ENCODE assay signal across 10 cellular contexts in genomic region chr14:54025661-54026060, GRCh38.
DNase-seq lines count a peak whose midpoint lies in the region; ATAC-seq and TF ChIP-seq lines count a peak whose summit lies in the region.
"Had no signal": no experiment of that assay in that cellular context is flagged by ENCODE, and none has a peak within 500 bp of the region (broad histone marks: within the 10 kb centered on the region; RNA-seq: fewer than 3 reads in every experiment).

No MANE protein-coding gene starts in this region.

- intact Hi-C loops in A673 (cut with micrococcal nuclease; ENCODE audit: unreplicated experiment): no loop called here

- BruUV-seq in A673 (replicated peaks; lab: Mats Ljungman, UMichigan): no TSS peak

- POLR2A ChIA-PET in A673 (lab: Charles Lee; ENCODE audit: low non-redundant PET): no interaction called here

- no peaks in the 10 kb centered on the region for H3K9me2 ChIP-seq in GM23248 (ENCODE audit: insufficient read depth)
- H3K9me2 ChIP-seq in SU-DHL-6 (replicated peaks; ENCODE audit: insufficient read depth, low read length): no peaks in the 10 kb centered on the region

- no peak overlapping the region for H3K27ac Mint-ChIP-seq in nephron progenitor cell

- no peak overlapping the region for H3K4me3 Mint-ChIP-seq in nephron progenitor cell

- no peaks in the 10 kb centered on the region for H3K79me2 ChIP-seq in GM23248 (ENCODE audit: insufficient read depth)
- no peaks in the 10 kb centered on the region for H3K79me2 ChIP-seq in SU-DHL-6 (ENCODE audit: insufficient read depth, low read length)

- peaks cover 13% of the 10 kb centered on the region for H3K36me3 Mint-ChIP-seq in nephron progenitor cell (ENCODE audit: low read depth)

- no peaks in the 10 kb centered on the region for H3K4me1 ChIP-seq in A673 (ENCODE audit: insufficient read depth, low read length, poor library complexity, severe bottlenecking)
- no peaks in the 10 kb centered on the region for H3K4me1 ChIP-seq in GM23248 (ENCODE audit: insufficient read depth)

- ATAC-seq in GM18519 (IDR thresholded peaks at IDR 0.05; ENCODE audit: low FRiP score, unreplicated experiment): no peak

- H4K20me1 ChIP-seq in GM23248 (ENCODE audit: insufficient read depth): no peaks in the 10 kb centered on the region
- H4K20me1 ChIP-seq in SU-DHL-6 (ENCODE audit: low read depth, low read length): no peaks in the 10 kb centered on the region

- H3K9me3 ChIP-seq in A673 (ENCODE audit: low read depth, low read length, poor library complexity, severe bottlenecking): no peaks in the 10 kb centered on the region
- H3K9me3 ChIP-seq in GM23248 (ENCODE audit: low read depth): no peaks in the 10 kb centered on the region
- H3K9me3 ChIP-seq in SU-DHL-6 (ENCODE audit: insufficient read depth, low read length): no peaks in the 10 kb centered on the region

- H3K4me2 ChIP-seq in GM23248 (ENCODE audit: unreplicated experiment) (no peak overlapping the region), SU-DHL-6 (ENCODE audit: low read depth, low read length, poor library complexity, severe bottlenecking) (no peak overlapping the region)

- H3K27ac ChIP-seq in A673 (ENCODE audit: low read depth, low read length, poor library complexity, severe bottlenecking) (no peak overlapping the region), GM23248 (no peak overlapping the region), SU-DHL-6 (ENCODE audit: low read depth, low read length) (no peak overlapping the region)
- H3K27ac ChIP-seq: skin epidermis had no signal

- WGBS in GM23248 (ENCODE audit: low coverage in 1 of 2, low lambda C conversion rate in 2 of 2, missing lambda C conversion rate in 2 of 2), 2 experiments: 28 to 35% methylated on average over 1 of the region's 1 CpG

- peak; percentile 36; the same call in 1 of the 2 replicates for TF ChIP-seq CTCF in A673 (conservative IDR thresholded peaks at IDR 0.05; ENCODE audit: low read depth, low read length)
- TF ChIP-seq CTCF in SU-DHL-6 (IDR thresholded peaks at IDR 0.05; ENCODE audit: insufficient read depth, low read length, poor library complexity, severe bottlenecking): peak; percentile 22
- no peak for TF ChIP-seq CTCF in nephron progenitor cell (IDR thresholded peaks at IDR 0.05)

- H3K27me3 Mint-ChIP-seq in nephron progenitor cell (ENCODE audit: low read depth, poor library complexity): no peaks in the 10 kb centered on the region

- in situ Hi-C loops in GM23248 (cut with MboI): no loop called here

- DNase-seq in A673 (ENCODE audit: low spot score) (peak; percentile 19), GM23248 (peak; percentile 24), hepatic stellate cell (ENCODE audit: low spot score) (peak; percentile 14), CD1c-positive myeloid dendritic cell (ENCODE audit: extremely low spot score) (no peak), nephron progenitor cell (no peak)
- DNase-seq in activated naive CD4-positive, alpha-beta T cell (lab: John Stamatoyannopoulos, UW): no peak
- DNase-seq: GDM1 had no signal

- H2AFZ ChIP-seq in GM23248: no peak overlapping the region
- H2AFZ ChIP-seq in SU-DHL-6 (ENCODE audit: low read depth, low read length, severe bottlenecking): no peak overlapping the region

- H3K9ac ChIP-seq in GM23248 (no peak overlapping the region), SU-DHL-6 (ENCODE audit: low read length) (no peak overlapping the region)

- H3K27me3 ChIP-seq in A673 (replicated peaks; ENCODE audit: insufficient read depth, low read depth, low read length, poor library complexity) (no peaks in the 10 kb centered on the region), GM23248 (replicated peaks; ENCODE audit: insufficient read depth) (no peaks in the 10 kb centered on the region; the same call in 1 of the 2 replicates), SU-DHL-6 (ENCODE audit: low read length) (no peaks in the 10 kb centered on the region)

- no peaks in the 10 kb centered on the region for H3K36me3 ChIP-seq in A673 (ENCODE audit: insufficient read depth, low read length, poor library complexity, severe bottlenecking)
- no peaks in the 10 kb centered on the region for H3K36me3 ChIP-seq in GM23248 (ENCODE audit: low read depth)
- H3K36me3 ChIP-seq in SU-DHL-6 (ENCODE audit: low read length): no peaks in the 10 kb centered on the region

- no peak overlapping the region for H3K4me3 ChIP-seq in A673 (ENCODE audit: low read depth, low read length, poor library complexity, severe bottlenecking)
- no peak overlapping the region for H3K4me3 ChIP-seq in GM23248
- H3K4me3 ChIP-seq in SU-DHL-6 (ENCODE audit: insufficient read depth, low read length, poor library complexity, severe bottlenecking): no peak overlapping the region
- H3K4me3 ChIP-seq: skin epidermis had no signal

- H3F3A ChIP-seq in GM23248 (ENCODE audit: insufficient read depth) (no peaks in the 10 kb centered on the region), SU-DHL-6 (ENCODE audit: insufficient read depth) (no peaks in the 10 kb centered on the region)

- CTCF ChIA-PET in A673 (lab: Charles Lee): no interaction called here

- peaks cover 47% of the 10 kb centered on the region for H3K9me3 Mint-ChIP-seq in nephron progenitor cell

- H3K4me1 Mint-ChIP-seq in nephron progenitor cell: no peaks in the 10 kb centered on the region

Comparison
In these comparisons a context has a peak if more than half of its experiments do, and no peak if none do; other contexts are left out.
1. DNase-seq: peak in A673 (single experiment), GM23248 (single experiment) and hepatic stellate cell (single experiment); none in activated naive CD4-positive, alpha-beta T cell (0 of 4), CD1c-positive myeloid dendritic cell (single experiment) and nephron progenitor cell (single experiment).